Comparison of ENCODE assay signal across 8 cellular contexts in genomic region chr6:32868257-32868788, GRCh38. TPM values are rescaled to one million over a fixed set of nuclear protein-coding genes. Genes with fewer than 3 reads are reported as not detected.
A peak's percentile ranks its signal among the peaks of the same experiment; 100 is the strongest.
DNase-seq lines count a peak whose midpoint lies in the region; ATAC-seq and TF ChIP-seq lines count a peak whose summit lies in the region.

No MANE protein-coding gene starts in this region.

- H3K4me1 Mint-ChIP-seq in activated CD4-positive, alpha-beta T cell treated with anti-CD3 and anti-CD28 coated beads, Interleukin-2, amount 10 ng/mL, durations not matched to agents 7 days and 5 days, result peaks cover 39% of the 10 kb centered on the region

- WGBS in lung, 2 donors, result 16 to 19% methylated on average over 5 of the region's 5 CpGs

- H3K9me3 Mint-ChIP-seq in activated CD4-positive, alpha-beta T cell treated with anti-CD3 and anti-CD28 coated beads, Interleukin-2, amount 10 ng/mL, durations not matched to agents 7 days and 5 days, result no peaks in the 10 kb centered on the region

- ATAC-seq in GM19035 (IDR thresholded peaks at IDR 0.05; ENCODE audit: unreplicated experiment), result peak; percentile 68
- ATAC-seq in lung (ENCODE audit: insufficient read depth, low FRiP score), result no peak
- no peak for ATAC-seq in GM19324 (IDR thresholded peaks at IDR 0.05; ENCODE audit: low FRiP score, unreplicated experiment)

- H3K36me3 ChIP-seq in lung (ENCODE audit: control insufficient read depth in 2 of 2, insufficient read depth in 2 of 2, low read length in 2 of 2), result peaks cover 0 to 1% of the 10 kb centered on the region in 2 donors

- H3K36me3 Mint-ChIP-seq in activated CD4-positive, alpha-beta T cell treated with anti-CD3 and anti-CD28 coated beads, Interleukin-2, amount 10 ng/mL, durations not matched to agents 7 days and 5 days (ENCODE audit: low read depth), result peaks cover 8% of the 10 kb centered on the region

- TF ChIP-seq CTCF in AG10803 (conservative IDR thresholded peaks at IDR 0.05; ENCODE audit: low read length) (peak; percentile 96), lung (IDR thresholded peaks at IDR 0.05; ENCODE audit: control extremely low read depth, extremely low read depth) (peak; percentile 96)

- H3K27ac ChIP-seq in lung (ENCODE audit: low read depth in 1 of 2, low read length in 1 of 2), result no peak overlapping the region

- no peaks in the 10 kb centered on the region for H3K4me1 ChIP-seq in lung (ENCODE audit: control insufficient read depth in 2 of 2, insufficient read depth in 2 of 2, low read length in 2 of 2)

- H3K4me3 Mint-ChIP-seq in activated CD4-positive, alpha-beta T cell treated with anti-CD3 and anti-CD28 coated beads, Interleukin-2, amount 10 ng/mL, durations not matched to agents 7 days and 5 days, result no peak overlapping the region

- POLR2A ChIA-PET in activated CD4-positive, alpha-beta T cell treated with anti-CD3 and anti-CD28 coated beads, Interleukin-2, amount 10 ng/mL, durations not matched to agents 7 days and 5 days (lab: Charles Lee), result interaction anchor here (0.6 to 2.6 kb wide), 7 partner anchors 15 to 116 kb away, joined by 3 to 19 read pairs (median 4); partner anchors contain the start of genes TAP1 and TAP2

- no peak overlapping the region for H3K27ac Mint-ChIP-seq in activated CD4-positive, alpha-beta T cell treated with anti-CD3 and anti-CD28 coated beads, Interleukin-2, amount 10 ng/mL, durations not matched to agents 7 days and 5 days

- CTCF ChIA-PET in activated CD4-positive, alpha-beta T cell treated with anti-CD3 and anti-CD28 coated beads, Interleukin-2, amount 10 ng/mL, durations not matched to agents 7 days and 5 days (lab: Charles Lee), result interaction anchor here (0.6 to 7.6 kb wide), 29 partner anchors 11 to 116 kb away, joined by 3 to 97 read pairs (median 4); partner anchors contain the start of genes HLA-DMA, HLA-DMB, PSMB8 and PSMB9

- no peaks in the 10 kb centered on the region for H3K27me3 ChIP-seq in lung (ENCODE audit: control insufficient read depth, insufficient read depth)

- no peak overlapping the region for H3K4me3 ChIP-seq in AG10803 (ENCODE audit: low read length)
- no peak overlapping the region for H3K4me3 ChIP-seq in lung

- no peaks in the 10 kb centered on the region for H3K9me3 ChIP-seq in lung (ENCODE audit: control insufficient read depth in 2 of 2, insufficient read depth in 1 of 2, low read length in 1 of 2)

- DNase-seq in AG10803 (ENCODE audit: low read depth), result peak; percentile 58
- peak; percentile 66 for DNase-seq in NCI-H345 treated with DMSO at 0.1 percent for 48 hours (lab: John Stamatoyannopoulos, UW; ENCODE audit: unreplicated experiment)
- DNase-seq in activated CD4-positive, alpha-beta T cell treated with anti-CD3 and anti-CD28 coated beads, Interleukin-2, amount 10 ng/mL, durations not matched to agents 7 days and 5 days, result peak; percentile 92
- DNase-seq in dedifferentiated amniotic fluid mesenchymal stem cell (ENCODE audit: extremely low spot score), result peak; percentile 72
- DNase-seq in lung (ENCODE audit: low spot score), result peak; percentile 81
- DNase-seq in stimulated activated CD8-positive, alpha-beta memory T cell treated with anti-CD3 and anti-CD28 coated beads, Interleukin-15, amount 100 ng/mL, for 24 hours (ENCODE audit: low read depth), result peak; percentile 79

- peaks cover 14% of the 10 kb centered on the region for H3K27me3 Mint-ChIP-seq in activated CD4-positive, alpha-beta T cell treated with anti-CD3 and anti-CD28 coated beads, Interleukin-2, amount 10 ng/mL, durations not matched to agents 7 days and 5 days

RNA-seq across cellular contexts. Expression of gene PSMB9, which starts 14.3 kb away (rescaled TPM):
- total RNA-seq in activated CD4-positive, alpha-beta T cell treated with anti-CD3 and anti-CD28 coated beads, Interleukin-2, amount 10 ng/mL, durations not matched to agents 7 days and 5 days, result 100 to 1,000 TPM; 329 to 391 TPM
- total RNA-seq in lung, result 10 to 100 TPM; 14.4 to 56.6 TPM
- 100 to 1,000 TPM in 1 of 2 donors, 10 to 100 TPM in 1; 67.2 to 183 TPM for polyA plus RNA-seq in lung

RNA-seq across cellular contexts. Expression of gene TAP1, which starts 14.8 kb away (rescaled TPM):
- total RNA-seq in activated CD4-positive, alpha-beta T cell treated with anti-CD3 and anti-CD28 coated beads, Interleukin-2, amount 10 ng/mL, durations not matched to agents 7 days and 5 days, result 100 to 1,000 TPM; 396 to 441 TPM
- 10 to 100 TPM; 32.6 to 52.1 TPM for total RNA-seq in lung
- polyA plus RNA-seq in lung, result 100 to 1,000 TPM in 1 of 2 donors, 10 to 100 TPM in 1; 63.6 to 181 TPM

RNA-seq across cellular contexts. Expression of gene PSMB8, which starts 24.5 kb away (rescaled TPM):
- 100 to 1,000 TPM; 307 to 379 TPM for total RNA-seq in activated CD4-positive, alpha-beta T cell treated with anti-CD3 and anti-CD28 coated beads, Interleukin-2, amount 10 ng/mL, durations not matched to agents 7 days and 5 days
- total RNA-seq in lung, result 10 to 100 TPM; 40.4 to 79.0 TPM
- 100 to 1,000 TPM; 132 to 216 TPM for polyA plus RNA-seq in lung

RNA-seq across cellular contexts. Expression of gene TAP2, which starts 29.8 kb away (rescaled TPM):
- total RNA-seq in activated CD4-positive, alpha-beta T cell treated with anti-CD3 and anti-CD28 coated beads, Interleukin-2, amount 10 ng/mL, durations not matched to agents 7 days and 5 days, result 100 to 1,000 TPM; 332 to 337 TPM
- total RNA-seq in lung, result 10 to 100 TPM; 15.2 to 63.2 TPM
- 10 to 100 TPM; 25.3 to 58.7 TPM for polyA plus RNA-seq in lung

RNA-seq across cellular contexts. Expression of gene HLA-DOB, which starts 51.5 kb away (rescaled TPM):
- total RNA-seq in activated CD4-positive, alpha-beta T cell treated with anti-CD3 and anti-CD28 coated beads, Interleukin-2, amount 10 ng/mL, durations not matched to agents 7 days and 5 days, result 1 to 10 TPM; 2.4 to 2.9 TPM
- total RNA-seq in lung, result 1 to 10 TPM; 1.3 to 1.4 TPM
- 1 to 10 TPM; 1.2 to 2.7 TPM for polyA plus RNA-seq in lung

Comparison
In these comparisons a context has a peak if more than half of its experiments do, and no peak if none do; other contexts are left out.
1. RNA of gene PSMB9, which starts 14.3 kb away (total RNA-seq): 329 to 391 TPM in activated CD4-positive, alpha-beta T cell treated with anti-CD3 and anti-CD28 coated beads, Interleukin-2, amount 10 ng/mL, durations not matched to agents 7 days and 5 days; 14.4 to 56.6 TPM in lung; every median in the first group is over 4 times any median in the second.
2. RNA of gene TAP1, which starts 14.8 kb away (total RNA-seq): 396 to 441 TPM in activated CD4-positive, alpha-beta T cell treated with anti-CD3 and anti-CD28 coated beads, Interleukin-2, amount 10 ng/mL, durations not matched to agents 7 days and 5 days; 32.6 to 52.1 TPM in lung; every median in the first group is over 4 times any median in the second.
3. Peak in every context shown above with its lines, with median percentiles within 50 percentile points of each other: DNase-seq.